8 cellular contexts compared by ENCODE assay signal in the genomic region with DNA sequence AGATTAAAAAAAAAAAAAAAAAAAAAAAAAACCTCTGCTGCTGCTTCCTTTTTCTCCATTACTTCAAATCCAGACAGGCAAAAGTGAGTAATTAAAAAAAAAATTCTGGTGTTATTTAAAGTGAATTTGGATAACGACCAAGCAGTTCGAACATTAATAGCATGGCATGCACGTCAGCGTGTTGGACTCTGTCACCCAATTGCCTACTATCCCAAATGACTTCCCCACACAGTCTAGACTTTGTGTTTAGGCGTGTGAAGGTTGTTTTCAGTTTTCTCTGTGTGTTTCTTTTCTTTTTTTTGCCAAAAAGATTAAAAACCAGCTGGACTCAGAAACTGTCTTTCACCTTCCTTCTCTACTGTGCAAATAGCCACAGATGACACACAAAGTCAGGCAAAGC.
"Had no signal": no experiment of that assay in that cellular context is flagged by ENCODE, and none has a peak within 500 bp of the region (broad histone marks: within the 10 kb centered on the region; RNA-seq: fewer than 3 reads in every experiment).

No MANE protein-coding gene starts in this region.

- ATAC-seq: HCT116, HepG2 had no signal

- H3K4me3 ChIP-seq: GM23248, HAP-1 had no signal

- H3K36me3 ChIP-seq: HAP-1 had no signal

- H3K4me1 ChIP-seq: HAP-1 had no signal

- H3K9me3 ChIP-seq: HAP-1 had no signal

- DNase-seq: GM23248, GOT3, H7, HFFc6 had no signal

- H3K27ac ChIP-seq: GM23248, HL-60 had no signal
